ENCODE assay signal across 7 cellular contexts in the genomic region with DNA sequence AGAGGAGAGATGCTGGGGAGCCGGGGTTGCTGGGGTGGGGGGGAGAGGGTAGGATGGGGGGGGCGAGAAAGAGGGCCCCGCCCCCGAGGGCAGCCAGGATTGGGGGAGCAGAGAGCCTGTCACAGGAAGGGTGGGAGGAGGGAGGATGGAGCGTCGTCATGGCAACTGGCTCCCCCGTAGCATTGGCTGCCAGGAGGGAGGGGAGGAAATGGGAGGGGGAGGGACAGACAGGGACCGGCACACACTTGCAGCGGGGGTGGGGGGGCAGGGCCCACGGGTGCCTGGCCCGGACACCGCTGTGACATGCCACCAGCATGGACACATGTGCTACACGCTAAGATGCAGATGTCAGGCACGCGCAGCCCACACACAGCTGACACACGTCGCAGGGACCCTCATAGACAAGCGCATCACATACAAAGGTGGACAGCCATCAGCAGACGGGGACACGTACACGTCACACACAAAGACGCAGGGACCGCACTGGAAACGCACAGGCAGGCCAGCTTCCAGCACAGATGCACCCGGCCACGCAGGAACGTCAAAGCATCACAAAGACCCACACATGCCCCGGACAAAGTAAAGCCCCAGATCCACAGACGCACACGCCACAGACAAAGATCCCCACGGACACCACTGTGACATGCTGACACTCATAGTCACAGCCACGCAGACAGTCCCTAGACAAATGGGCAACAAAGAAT. TPM values are rescaled to one million over a fixed set of nuclear protein-coding genes. Genes with fewer than 3 reads are reported as not detected.
DNase-seq lines count a peak whose midpoint lies in the region; ATAC-seq and TF ChIP-seq lines count a peak whose summit lies in the region.

A gene with protein sequence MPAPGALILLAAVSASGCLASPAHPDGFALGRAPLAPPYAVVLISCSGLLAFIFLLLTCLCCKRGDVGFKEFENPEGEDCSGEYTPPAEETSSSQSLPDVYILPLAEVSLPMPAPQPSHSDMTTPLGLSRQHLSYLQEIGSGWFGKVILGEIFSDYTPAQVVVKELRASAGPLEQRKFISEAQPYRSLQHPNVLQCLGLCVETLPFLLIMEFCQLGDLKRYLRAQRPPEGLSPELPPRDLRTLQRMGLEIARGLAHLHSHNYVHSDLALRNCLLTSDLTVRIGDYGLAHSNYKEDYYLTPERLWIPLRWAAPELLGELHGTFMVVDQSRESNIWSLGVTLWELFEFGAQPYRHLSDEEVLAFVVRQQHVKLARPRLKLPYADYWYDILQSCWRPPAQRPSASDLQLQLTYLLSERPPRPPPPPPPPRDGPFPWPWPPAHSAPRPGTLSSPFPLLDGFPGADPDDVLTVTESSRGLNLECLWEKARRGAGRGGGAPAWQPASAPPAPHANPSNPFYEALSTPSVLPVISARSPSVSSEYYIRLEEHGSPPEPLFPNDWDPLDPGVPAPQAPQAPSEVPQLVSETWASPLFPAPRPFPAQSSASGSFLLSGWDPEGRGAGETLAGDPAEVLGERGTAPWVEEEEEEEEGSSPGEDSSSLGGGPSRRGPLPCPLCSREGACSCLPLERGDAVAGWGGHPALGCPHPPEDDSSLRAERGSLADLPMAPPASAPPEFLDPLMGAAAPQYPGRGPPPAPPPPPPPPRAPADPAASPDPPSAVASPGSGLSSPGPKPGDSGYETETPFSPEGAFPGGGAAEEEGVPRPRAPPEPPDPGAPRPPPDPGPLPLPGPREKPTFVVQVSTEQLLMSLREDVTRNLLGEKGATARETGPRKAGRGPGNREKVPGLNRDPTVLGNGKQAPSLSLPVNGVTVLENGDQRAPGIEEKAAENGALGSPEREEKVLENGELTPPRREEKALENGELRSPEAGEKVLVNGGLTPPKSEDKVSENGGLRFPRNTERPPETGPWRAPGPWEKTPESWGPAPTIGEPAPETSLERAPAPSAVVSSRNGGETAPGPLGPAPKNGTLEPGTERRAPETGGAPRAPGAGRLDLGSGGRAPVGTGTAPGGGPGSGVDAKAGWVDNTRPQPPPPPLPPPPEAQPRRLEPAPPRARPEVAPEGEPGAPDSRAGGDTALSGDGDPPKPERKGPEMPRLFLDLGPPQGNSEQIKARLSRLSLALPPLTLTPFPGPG (N-terminal part only) (minus strand): TSS at position 36 of the 704 bp plus-strand sequence. CDS start 259 bp downstream, outside the sequence.

- no peaks in the 10 kb centered on the region for H3K27me3 Mint-ChIP-seq in activated T-cell treated with anti-CD3 and anti-CD28 coated beads, Interleukin-2, amount 50 U/mL, for 4 hours (ENCODE audit: low read depth)

- in situ Hi-C loops in GM13977 (cut with MboI; ENCODE audit: low pct_unique_long_range_greater_than_20kb, low sequenced_read_pairs, unreplicated experiment): no loop called here

- no peak for TF ChIP-seq CTCF in GM13977 (IDR thresholded peaks at IDR 0.05; ENCODE audit: extremely low read depth, insufficient read depth, missing control alignments)

- H3K9me3 Mint-ChIP-seq in activated T-cell treated with anti-CD3 and anti-CD28 coated beads, Interleukin-2, amount 50 U/mL, for 4 hours: no peaks in the 10 kb centered on the region

- peak; percentile 78 for DNase-seq in GM13977 (ENCODE audit: low spot score)
- DNase-seq in NCI-H748 treated with DMSO at 0.1 percent for 48 hours (lab: John Stamatoyannopoulos, UW): peak; percentile 78
- DNase-seq in activated T-cell treated with anti-CD3 and anti-CD28 coated beads, Interleukin-2, amount 50 U/mL, for 4 hours: peak; percentile 69
- DNase-seq in globus pallidus (ENCODE audit: low spot score): peak; percentile 94
- peak in 2 of 3 donors; percentile 63 to 68 for DNase-seq in stimulated activated CD4-positive, alpha-beta T cell treated with anti-CD3 and anti-CD28 coated beads, Interleukin-12 subunit alpha, Interleukin-12 subunit beta, amount 100 ng/mL, for 48 hours (ENCODE audit: low read depth in 2 of 3, low spot score in 1 of 3)
- no peak for DNase-seq in NCI-H2107 (lab: John Stamatoyannopoulos, UW)

- peak; percentile 51 to 53 for ATAC-seq in activated T-cell treated with anti-CD3 and anti-CD28 coated beads, Interleukin-2, amount 50 U/mL, for 4 hours
- ATAC-seq in HG02938 (IDR thresholded peaks at IDR 0.05; ENCODE audit: unreplicated experiment): no peak

- H3K4me3 Mint-ChIP-seq in activated T-cell treated with anti-CD3 and anti-CD28 coated beads, Interleukin-2, amount 50 U/mL, for 4 hours: peak within 1 kb of the TSS; percentile 82

- H3K36me3 Mint-ChIP-seq in activated T-cell treated with anti-CD3 and anti-CD28 coated beads, Interleukin-2, amount 50 U/mL, for 4 hours (ENCODE audit: insufficient read depth): no peaks in the 10 kb centered on the region

- peaks cover 13% of the 10 kb centered on the region for H3K4me1 Mint-ChIP-seq in activated T-cell treated with anti-CD3 and anti-CD28 coated beads, Interleukin-2, amount 50 U/mL, for 4 hours (ENCODE audit: low read depth)

RNA-seq across cellular contexts. Expression of the gene that starts here (rescaled TPM):
- total RNA-seq in activated T-cell treated with anti-CD3 and anti-CD28 coated beads, Interleukin-2, amount 50 U/mL, for 4 hours: 1 to 10 TPM; 1.8 to 2.6 (median 2.0) TPM
